Comparison of ENCODE assay signal across 8 cellular contexts in the genomic region with DNA sequence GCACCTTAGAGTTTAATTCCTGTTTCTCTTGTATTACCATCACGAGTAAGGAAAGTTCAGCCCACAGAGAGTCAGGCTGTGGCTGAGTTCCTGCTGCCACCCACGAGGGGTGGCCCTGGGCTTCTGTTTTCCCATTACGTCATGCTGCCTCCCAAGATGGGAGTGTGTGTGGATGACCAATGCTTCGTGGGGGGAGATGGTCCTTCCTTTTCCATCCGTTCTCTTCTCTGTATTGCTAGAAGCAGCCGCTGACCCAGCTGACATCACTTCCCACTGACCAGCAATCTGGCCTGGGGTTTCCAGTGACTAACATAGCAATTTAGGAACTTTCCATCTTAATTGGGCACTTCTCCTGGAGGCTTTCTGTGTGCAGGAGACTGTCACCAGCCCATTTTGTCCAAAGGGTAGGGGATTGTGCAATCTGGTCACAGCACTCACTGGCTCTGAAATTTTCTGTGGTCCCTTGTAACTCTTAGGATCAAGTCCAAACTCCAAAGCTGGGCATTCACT. TPM values are rescaled to one million over a fixed set of nuclear protein-coding genes. Genes with fewer than 3 reads are reported as not detected.
DNase-seq lines count a peak whose midpoint lies in the region; ATAC-seq, FAIRE-seq and TF ChIP-seq lines count a peak whose summit lies in the region.

No MANE protein-coding gene starts in this region.

- H3K36me3 Mint-ChIP-seq in H9 (ENCODE audit: insufficient read depth in 1 of 3, low read depth in 3 of 3), result peaks cover 2 to 11% (median 9%) of the 10 kb centered on the region in 3 experiments

- H4K20me1 ChIP-seq in H9 (ENCODE audit: control insufficient read depth, insufficient read depth, insufficient read length), result no peaks in the 10 kb centered on the region

- no peak for TF ChIP-seq CTCF in H9 (conservative IDR thresholded peaks at IDR 0.05)

- no peak overlapping the region for H3K27ac Mint-ChIP-seq in H9

- peaks cover 7 to 14% of the 10 kb centered on the region in 2 experiments for H3K9me3 Mint-ChIP-seq in H9

- H3K79me2 ChIP-seq in H9 (ENCODE audit: insufficient read depth, low read length), result no peaks in the 10 kb centered on the region

- no peak overlapping the region for H3K14ac ChIP-seq in H9 (ENCODE audit: insufficient read depth, low read length)

- no CpG with 5 or more reads among the region's 6 CpGs for WGBS in H9 (ENCODE audit: extremely low coverage, insufficient read length, low lambda C conversion rate)

- ATAC-seq in SK-N-SH treated with all-trans-retinoic acid at 6 μM for 48 hours, result peak; percentile 87
- no peak for ATAC-seq in HG03571 (IDR thresholded peaks at IDR 0.05; ENCODE audit: unreplicated experiment)

- H3K4me1 Mint-ChIP-seq in H9, result peaks cover under 1% of the 10 kb centered on the region in 2 experiments; a peak in 2 of 4 replicates

- H3K27me3 Mint-ChIP-seq in H9 (ENCODE audit: low read depth), result 0 out of 2 replicates have a peak, but pooled peaks cover 2% of the 10 kb centered on the region

- no peak overlapping the region for H2BK12ac ChIP-seq in H9 (ENCODE audit: insufficient read length, low read depth, low read length)

- no peak overlapping the region for H3K4ac ChIP-seq in H9 (ENCODE audit: low read depth, low read length)

- no peak overlapping the region for H2AFZ ChIP-seq in H9 (ENCODE audit: low read length)

- H3K56ac ChIP-seq in H9 (ENCODE audit: insufficient read length, low read depth, low read length), result no peak overlapping the region

- no peak overlapping the region for H4K8ac ChIP-seq in H9 (replicated peaks; ENCODE audit: insufficient read length, low read depth, low read length)

- no peak overlapping the region for H2AK5ac ChIP-seq in H9 (ENCODE audit: insufficient read length, low read length)

- FAIRE-seq in GM19239 (lab: Jason Lieb, UNC), result peak; percentile 60

- H3K4me3 Mint-ChIP-seq in H9, result no peak overlapping the region

- no peak overlapping the region for H2BK20ac ChIP-seq in H9 (ENCODE audit: low read depth, low read length, poor library complexity, severe bottlenecking)

- no peak overlapping the region for H3T11ph ChIP-seq in H9 (ENCODE audit: low read length)

- H3K27ac ChIP-seq in H9 (ENCODE audit: insufficient read length, low read depth, low read length), result no peak overlapping the region

- no peak overlapping the region for H3K9ac ChIP-seq in H9 (ENCODE audit: extremely low read depth, insufficient read length, low read length)

- H3K23ac ChIP-seq in H9 (ENCODE audit: insufficient read length, low read depth, low read length), result no peak overlapping the region

- intact Hi-C loops in posterior vena cava (cut with DNase I), result loop anchor here in 1 of 2 donors (10.0 kb wide), 1 partner anchor 1611 kb away; no protein-coding TSS in a partner anchor

- no peak overlapping the region for H2BK5ac ChIP-seq in H9 (ENCODE audit: insufficient read length, low read length)

- H4K91ac ChIP-seq in H9 (ENCODE audit: insufficient read length, low read depth, low read length), result no peak overlapping the region

- H3K4me1 ChIP-seq in H9 (ENCODE audit: insufficient read depth, low read length), result no peaks in the 10 kb centered on the region

- H2BK120ac ChIP-seq in H9 (ENCODE audit: low read depth, low read length, poor library complexity, severe bottlenecking), result no peak overlapping the region

- no peaks in the 10 kb centered on the region for H3K79me1 ChIP-seq in H9 (ENCODE audit: insufficient read depth, low read depth, low read length, poor library complexity, severe bottlenecking)

- no peaks in the 10 kb centered on the region for H3K9me3 ChIP-seq in H9 (ENCODE audit: control insufficient read depth, low read depth, low read length)

- no peaks in the 10 kb centered on the region for H3K23me2 ChIP-seq in H9 (ENCODE audit: insufficient read length, low read depth, low read length, poor library complexity, severe bottlenecking)

- H2BK15ac ChIP-seq in H9 (ENCODE audit: low read depth, low read length), result no peak overlapping the region

- no peak overlapping the region for H3K4me2 ChIP-seq in H9 (ENCODE audit: insufficient read depth, insufficient read length, low read length)

- H3K18ac ChIP-seq in H9 (ENCODE audit: insufficient read length, low read depth, low read length), result no peak overlapping the region

- H3K27me3 ChIP-seq in H9 (ENCODE audit: insufficient read depth, low read length), result no peaks in the 10 kb centered on the region

- DNase-seq in GM19239 (ENCODE audit: insufficient read length, low spot score) (no peak), germinal center (ENCODE audit: low spot score) (peak; percentile 60), posterior vena cava (ENCODE audit: low spot score) (peak; percentile 93), NCI-H82 treated with DMSO at 0.1 percent for 48 hours (lab: John Stamatoyannopoulos, UW; ENCODE audit: unreplicated experiment) (no peak), T-helper 2 cell (no peak), H9 (no peak)

- H4K5ac ChIP-seq in H9 (ENCODE audit: insufficient read length, low read depth, low read length), result no peak overlapping the region

TF ChIP-seq in SK-N-SH treated with all-trans-retinoic acid at 6 μM for 48 hours, 23 proteins besides CTCF, POLR2A, EP300 and RAD21 (continues in another document):
- TF ChIP-seq ESRRG (CRISPR knock-in tag; IDR thresholded peaks at IDR 0.05), result no peak
- TF ChIP-seq, protein P1, sequence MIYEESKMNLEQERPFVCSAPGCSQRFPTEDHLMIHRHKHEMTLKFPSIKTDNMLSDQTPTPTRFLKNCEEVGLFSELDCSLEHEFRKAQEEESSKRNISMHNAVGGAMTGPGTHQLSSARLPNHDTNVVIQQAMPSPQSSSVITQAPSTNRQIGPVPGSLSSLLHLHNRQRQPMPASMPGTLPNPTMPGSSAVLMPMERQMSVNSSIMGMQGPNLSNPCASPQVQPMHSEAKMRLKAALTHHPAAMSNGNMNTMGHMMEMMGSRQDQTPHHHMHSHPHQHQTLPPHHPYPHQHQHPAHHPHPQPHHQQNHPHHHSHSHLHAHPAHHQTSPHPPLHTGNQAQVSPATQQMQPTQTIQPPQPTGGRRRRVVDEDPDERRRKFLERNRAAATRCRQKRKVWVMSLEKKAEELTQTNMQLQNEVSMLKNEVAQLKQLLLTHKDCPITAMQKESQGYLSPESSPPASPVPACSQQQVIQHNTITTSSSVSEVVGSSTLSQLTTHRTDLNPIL (CRISPR knock-in tag; IDR thresholded peaks at IDR 0.05; ENCODE audit: low read depth), result no peak
- TF ChIP-seq SNAI2 (CRISPR knock-in tag; IDR thresholded peaks at IDR 0.05), result no peak
- no peak for TF ChIP-seq PPARA (CRISPR knock-in tag; IDR thresholded peaks at IDR 0.05; ENCODE audit: borderline replicate concordance)
- TF ChIP-seq CSRNP3 (CRISPR knock-in tag; IDR thresholded peaks at IDR 0.05), result no peak
- no peak for TF ChIP-seq ZNF8 (CRISPR knock-in tag; IDR thresholded peaks at IDR 0.05)
- TF ChIP-seq TCF4 (CRISPR knock-in tag; IDR thresholded peaks at IDR 0.05; ENCODE audit: borderline replicate concordance), result no peak
- no peak for TF ChIP-seq ZC3H10 (CRISPR knock-in tag; IDR thresholded peaks at IDR 0.05)
- no peak for TF ChIP-seq ZFP30 (CRISPR knock-in tag; IDR thresholded peaks at IDR 0.05)
- no peak for TF ChIP-seq RARB (CRISPR knock-in tag; IDR thresholded peaks at IDR 0.05)
- no peak for TF ChIP-seq ISL1 (CRISPR knock-in tag; IDR thresholded peaks at IDR 0.05)
- TF ChIP-seq BACH2 (CRISPR knock-in tag; IDR thresholded peaks at IDR 0.05; ENCODE audit: borderline replicate concordance), result no peak
- TF ChIP-seq, protein P2, sequence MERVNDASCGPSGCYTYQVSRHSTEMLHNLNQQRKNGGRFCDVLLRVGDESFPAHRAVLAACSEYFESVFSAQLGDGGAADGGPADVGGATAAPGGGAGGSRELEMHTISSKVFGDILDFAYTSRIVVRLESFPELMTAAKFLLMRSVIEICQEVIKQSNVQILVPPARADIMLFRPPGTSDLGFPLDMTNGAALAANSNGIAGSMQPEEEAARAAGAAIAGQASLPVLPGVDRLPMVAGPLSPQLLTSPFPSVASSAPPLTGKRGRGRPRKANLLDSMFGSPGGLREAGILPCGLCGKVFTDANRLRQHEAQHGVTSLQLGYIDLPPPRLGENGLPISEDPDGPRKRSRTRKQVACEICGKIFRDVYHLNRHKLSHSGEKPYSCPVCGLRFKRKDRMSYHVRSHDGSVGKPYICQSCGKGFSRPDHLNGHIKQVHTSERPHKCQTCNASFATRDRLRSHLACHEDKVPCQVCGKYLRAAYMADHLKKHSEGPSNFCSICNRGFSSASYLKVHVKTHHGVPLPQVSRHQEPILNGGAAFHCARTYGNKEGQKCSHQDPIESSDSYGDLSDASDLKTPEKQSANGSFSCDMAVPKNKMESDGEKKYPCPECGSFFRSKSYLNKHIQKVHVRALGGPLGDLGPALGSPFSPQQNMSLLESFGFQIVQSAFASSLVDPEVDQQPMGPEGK (CRISPR knock-in tag; IDR thresholded peaks at IDR 0.05; ENCODE audit: borderline replicate concordance), result no peak

RNA-seq across cellular contexts. Expression of gene IRAK2, which starts 9.3 kb away (rescaled TPM):
- total RNA-seq in posterior vena cava (1 to 10 TPM; 2.3 to 4.2 TPM), H9 (2021) (0.37 and 0.61 TPM in 2 replicates)

RNA-seq across cellular contexts. Expression of gene VHL, which starts 32.4 kb away (rescaled TPM):
- 10 to 100 TPM; 21.7 to 24.7 TPM for total RNA-seq in posterior vena cava
- 62.2 and 64.4 TPM in 2 replicates for total RNA-seq in H9 (2021)

RNA-seq across cellular contexts. Expression of gene BRK1, which starts 58.5 kb away (rescaled TPM):
- total RNA-seq in posterior vena cava (100 to 1,000 TPM in 1 of 2 donors, 10 to 100 TPM in 1; 98.9 to 125 TPM), H9 (2021) (119 and 121 TPM in 2 replicates)

Comparison
In these comparisons a context has a peak if more than half of its experiments do, and no peak if none do; other contexts are left out.
1. DNase-seq: peak in germinal center (single experiment) and posterior vena cava (single experiment); none in GM19239 (single experiment), NCI-H82 treated with DMSO at 0.1 percent for 48 hours (single experiment), T-helper 2 cell (0 of 5) and H9 (single experiment).